ENCODE assay signal across 12 cellular contexts in genomic region chr3:183815565-183815943, GRCh38. TPM values are rescaled to one million over a fixed set of nuclear protein-coding genes. Genes with fewer than 3 reads are reported as not detected.
A peak's percentile ranks its signal among the peaks of the same experiment; 100 is the strongest.
DNase-seq lines count a peak whose midpoint lies in the region; ATAC-seq, FAIRE-seq and TF ChIP-seq lines count a peak whose summit lies in the region.
"Had no signal": no experiment of that assay in that cellular context is flagged by ENCODE, and none has a peak within 500 bp of the region (broad histone marks: within the 10 kb centered on the region; RNA-seq: fewer than 3 reads in every experiment).

No MANE protein-coding gene starts in this region.

- 89% methylated on average over 9 of the region's 9 CpGs; no CpG with 5 or more reads in 1 of the 2 experiments for WGBS in H1 (ENCODE audit: extremely low coverage in 1 of 2, insufficient coverage in 1 of 2, insufficient read length in 1 of 2, insufficient replicate concordance in 2 of 2, low coverage in 1 of 2, low lambda C conversion rate in 2 of 2, missing lambda C conversion rate in 1 of 2), 2 experiments

- peaks cover 19% of the 10 kb centered on the region for H3K4me1 Mint-ChIP-seq in CD4-positive, alpha-beta T cell (ENCODE audit: low read depth)

- no peaks in the 10 kb centered on the region for H3K23me2 ChIP-seq in H1 (ENCODE audit: low read depth, low read length)

- H3K9me2 ChIP-seq in OCI-LY7 (ENCODE audit: insufficient read depth, low read length), result no peaks in the 10 kb centered on the region

- TF ChIP-seq POLR2A in H1 (IDR thresholded peaks at IDR 0.05; ENCODE audit: control extremely low read depth in 1 of 2, low read depth in 2 of 2, low read length in 2 of 2), result peak in 1 of 2 experiments; percentile 36; a peak in 1 of 3 replicates

- CTCF ChIA-PET in CD4-positive, alpha-beta T cell (lab: Charles Lee), result interaction anchor here (1.4 kb wide), 1 partner anchor 69 kb away, joined by 3 read pairs; no protein-coding TSS in a partner anchor
- CTCF ChIA-PET in OCI-LY7 (lab: Charles Lee; ENCODE audit: unreplicated experiment), result interaction anchor here (0.6 kb wide), 1 partner anchor 361 kb away, joined by 3 read pairs; no protein-coding TSS in a partner anchor
- CTCF ChIA-PET in H1 (lab: Charles Lee; ENCODE audit: partially characterized antibody), result interaction anchor here (0.9 to 2.4 kb wide), 5 partner anchors 10 to 344 kb away, joined by 3 to 8 read pairs (median 4); no protein-coding TSS in a partner anchor

- H3K36me3 ChIP-seq in DND-41 (ENCODE audit: insufficient read depth, low read length), result peaks cover 41% of the 10 kb centered on the region
- peaks cover 22% of the 10 kb centered on the region for H3K36me3 ChIP-seq in OCI-LY7 (ENCODE audit: insufficient read depth, low read length)
- peaks cover 4 to 18% (median 10%) of the 10 kb centered on the region in 4 experiments for H3K36me3 ChIP-seq in H1 (ENCODE audit: control insufficient read depth in 2 of 4, insufficient read depth in 4 of 4, low read length in 3 of 4)
- H3K36me3 ChIP-seq in BE2C, result peaks cover 31% of the 10 kb centered on the region

- no peaks in the 10 kb centered on the region for H3K27me3 Mint-ChIP-seq in CD4-positive, alpha-beta T cell

- H2BK5ac ChIP-seq in H1 (ENCODE audit: low read depth, low read length), result peak overlapping the region; percentile 44; the same call in 1 of the 2 replicates

- H2BK12ac ChIP-seq in H1 (ENCODE audit: low read depth, low read length), result no peak overlapping the region

- H4K8ac ChIP-seq in H1 (ENCODE audit: extremely low read depth, insufficient read depth, low read length), result no peak overlapping the region; the same call in 1 of the 2 replicates

- no TSS peak for BruUV-seq in OCI-LY7 (replicated peaks; lab: Mats Ljungman, UMichigan)

- H3K9ac ChIP-seq in DND-41 (ENCODE audit: low read depth, low read length) (no peak overlapping the region), H1 (replicated peaks in 1 of 4; ENCODE audit: extremely low read depth in 1 of 4, low read depth in 3 of 4, low read length in 3 of 4) (no peak overlapping the region; a peak in 1 of 7 replicates)

- no peaks in the 10 kb centered on the region for H3K4me1 ChIP-seq in DND-41 (ENCODE audit: insufficient read depth, low read length)
- peaks cover 24% of the 10 kb centered on the region for H3K4me1 ChIP-seq in OCI-LY7 (ENCODE audit: insufficient read depth, low read length, poor library complexity, severe bottlenecking)
- H3K4me1 ChIP-seq in H1 (replicated peaks in 1 of 4; ENCODE audit: control insufficient read depth in 3 of 4, insufficient read depth in 4 of 4, low read length in 3 of 4), result no peaks in the 10 kb centered on the region; a peak in 2 of 7 replicates
- H3K4me1 ChIP-seq in BE2C, result no peaks in the 10 kb centered on the region
- H3K4me1 ChIP-seq: stomach had no signal

- no peak overlapping the region for H3K56ac ChIP-seq in H1 (replicated peaks; ENCODE audit: insufficient read length, low read depth, low read length)

- no peak overlapping the region for H3K4ac ChIP-seq in H1 (replicated peaks; ENCODE audit: insufficient read length, low read depth, low read length)

- H2AFZ ChIP-seq in DND-41 (ENCODE audit: low read depth, low read length), result no peak overlapping the region
- H2AFZ ChIP-seq in OCI-LY7 (ENCODE audit: low read length), result peak overlapping the region; percentile 1; the same call in 1 of the 2 replicates
- H2AFZ ChIP-seq in H1 (ENCODE audit: low read length), result no peak overlapping the region

- TF ChIP-seq CTCF in CD4-positive, alpha-beta T cell (IDR thresholded peaks at IDR 0.05), result no peak
- no peak for TF ChIP-seq CTCF in DND-41 (IDR thresholded peaks at IDR 0.05; ENCODE audit: borderline replicate concordance, extremely low read depth, low read length, poor library complexity, severe bottlenecking)
- TF ChIP-seq CTCF in OCI-LY7 (conservative IDR thresholded peaks at IDR 0.05; ENCODE audit: low read length), result no peak
- no peak for TF ChIP-seq CTCF in H1 (IDR thresholded peaks at IDR 0.05; ENCODE audit: control extremely low read depth in 1 of 3, insufficient read depth in 1 of 3, low read depth in 1 of 3, low read length in 3 of 3)
- TF ChIP-seq CTCF in BE2C (IDR thresholded peaks at IDR 0.05; ENCODE audit: low read depth, low read length), result no peak

- peak; percentile 77 for ATAC-seq in CD4-positive, alpha-beta T cell (ENCODE audit: poor library complexity)
- peak; percentile 22; the same call in 1 of the 3 replicates for ATAC-seq in DND-41 (ENCODE audit: insufficient read depth, low read depth)
- ATAC-seq: sciatic nerve had no signal

- no peak for DNase-seq in CD4-positive, alpha-beta T cell
- no peak for DNase-seq in DND-41
- peak; percentile 64 for DNase-seq in OCI-LY7 (ENCODE audit: low spot score)
- DNase-seq in H1 (ENCODE audit: low read depth in 1 of 2, low spot score in 2 of 2), result no peak
- DNase-seq in NK-92 treated with Interleukin-12 subunit alpha and Interleukin-12 subunit beta, amount 100 ng/mL, for 24 hours (lab: John Stamatoyannopoulos, UW), result no peak
- no peak for DNase-seq in BE2C
- no peak for DNase-seq in SIG-M5 treated with dmso at 0.1 percent for 504 hours (lab: John Stamatoyannopoulos, UW; ENCODE audit: unreplicated experiment)
- DNase-seq: MV-4-11, stomach had no signal

- no peak overlapping the region for H3K4me3 ChIP-seq in DND-41 (ENCODE audit: low read depth in 1 of 2, low read length in 2 of 2)
- peak overlapping the region; percentile 33 for H3K4me3 ChIP-seq in OCI-LY7 (ENCODE audit: low read depth, low read length, poor library complexity, severe bottlenecking)
- no peak overlapping the region for H3K4me3 ChIP-seq in H1 (ENCODE audit: extremely low read depth in 1 of 4, insufficient read depth in 2 of 4, low read depth in 3 of 4, low read length in 4 of 4)
- no peak overlapping the region for H3K4me3 ChIP-seq in BE2C (ENCODE audit: low read depth, low read length)
- H3K4me3 ChIP-seq: stomach had no signal

- POLR2A ChIA-PET in CD4-positive, alpha-beta T cell (lab: Charles Lee), result interaction anchor here (0.8 to 2.3 kb wide), 7 partner anchors 9 to 385 kb away, joined by 3 to 12 read pairs (median 5); partner anchors contain the start of genes KLHL24 and PARL
- POLR2A ChIA-PET in OCI-LY7 (lab: Charles Lee) (interaction anchor here (0.6 to 1.3 kb wide), 6 partner anchors 14 to 356 kb away, joined by 3 to 10 read pairs (median 4); no protein-coding TSS in a partner anchor), H1 (lab: Charles Lee; ENCODE audit: partially characterized antibody) (interaction anchor here (1.6 kb wide), 1 partner anchor 10 kb away, joined by 4 read pairs; the partner anchor contains the start of gene MAP6D1)

- no peaks in the 10 kb centered on the region for H3K9me3 ChIP-seq in CD4-positive, alpha-beta T cell (ENCODE audit: control insufficient read depth, low read length)
- H3K9me3 ChIP-seq in DND-41 (ENCODE audit: insufficient read depth, low read length, severe bottlenecking) (no peaks in the 10 kb centered on the region), OCI-LY7 (ENCODE audit: low read length) (no peaks in the 10 kb centered on the region), H1 (ENCODE audit: insufficient read depth in 2 of 2, low read depth in 1 of 2, low read length in 1 of 2) (no peaks in the 10 kb centered on the region), BE2C (no peaks in the 10 kb centered on the region)
- H3K9me3 ChIP-seq: stomach had no signal

- no peak for TF ChIP-seq EP300 in H1 (IDR thresholded peaks at IDR 0.05; ENCODE audit: borderline replicate concordance in 1 of 2, low read depth in 2 of 2, low read length in 2 of 2)

- H2BK120ac ChIP-seq in H1 (replicated peaks; ENCODE audit: low read depth, low read length), result no peak overlapping the region

- H3K27ac Mint-ChIP-seq in CD4-positive, alpha-beta T cell, result peak overlapping the region; percentile 90

- H3K4me3 Mint-ChIP-seq in CD4-positive, alpha-beta T cell, result peak overlapping the region; percentile 75

- FAIRE-seq in H1 (lab: Jason Lieb, UNC), result no peak

- no peak overlapping the region for H4K5ac ChIP-seq in H1 (ENCODE audit: insufficient read length, low read depth, low read length)

- H3K27me3 ChIP-seq in CD4-positive, alpha-beta T cell (ENCODE audit: control insufficient read depth, insufficient read depth, low read length), result no peaks in the 10 kb centered on the region
- H3K27me3 ChIP-seq in DND-41 (ENCODE audit: insufficient read depth, low read length, poor library complexity) (no peaks in the 10 kb centered on the region), H1 (replicated peaks in 1 of 4; ENCODE audit: control insufficient read depth in 3 of 4, extremely low read depth in 1 of 4, insufficient read depth in 3 of 4, low read length in 3 of 4) (no peaks in the 10 kb centered on the region), BE2C (no peaks in the 10 kb centered on the region)
- H3K27me3 ChIP-seq: stomach had no signal

- H4K91ac ChIP-seq in H1 (replicated peaks; ENCODE audit: insufficient read length, low read length), result no peak overlapping the region

- no peak overlapping the region for H2AK5ac ChIP-seq in H1 (ENCODE audit: low read depth, low read length)

- intact Hi-C loops in CD4-positive, alpha-beta T cell (cut with DNase I, micrococcal nuclease), result no loop called here
- intact Hi-C loops in OCI-LY7 (cut with micrococcal nuclease; ENCODE audit: unreplicated experiment), result loop anchor here (5.0 kb wide), 1 partner anchor 348 kb away; no protein-coding TSS in a partner anchor

- H3K14ac ChIP-seq in H1 (ENCODE audit: insufficient read length), result no peak overlapping the region

- no peak overlapping the region for H3K18ac ChIP-seq in H1 (ENCODE audit: extremely low read depth, low read length)

- H3K27ac ChIP-seq in CD4-positive, alpha-beta T cell (ENCODE audit: low read depth, low read length), result no peak overlapping the region
- no peak overlapping the region for H3K27ac ChIP-seq in DND-41 (ENCODE audit: low read length)
- H3K27ac ChIP-seq in OCI-LY7 (ENCODE audit: low read depth, low read length, poor library complexity, severe bottlenecking), result peak overlapping the region; percentile 71
- H3K27ac ChIP-seq in H1 (ENCODE audit: low read depth, low read length), result no peak overlapping the region
- H3K27ac ChIP-seq: stomach had no signal

- no peak overlapping the region for H2BK15ac ChIP-seq in H1 (ENCODE audit: low read length)

- H3K9me3 Mint-ChIP-seq in CD4-positive, alpha-beta T cell, result no peaks in the 10 kb centered on the region
- H3K9me3 Mint-ChIP-seq: neural crest cell had no signal

- H2BK20ac ChIP-seq in H1 (ENCODE audit: low read length), result no peak overlapping the region

- H3K79me2 ChIP-seq in DND-41 (ENCODE audit: insufficient read depth, low read length) (no peaks in the 10 kb centered on the region), OCI-LY7 (ENCODE audit: insufficient read depth, low read depth, low read length) (no peaks in the 10 kb centered on the region), H1 (ENCODE audit: control insufficient read depth in 1 of 2, insufficient read depth in 2 of 2, low read length in 2 of 2) (no peaks in the 10 kb centered on the region)

- H3K79me1 ChIP-seq in H1 (ENCODE audit: low read depth, low read length), result no peaks in the 10 kb centered on the region

- H4K20me1 ChIP-seq in DND-41 (ENCODE audit: insufficient read depth, low read length) (no peaks in the 10 kb centered on the region), OCI-LY7 (ENCODE audit: insufficient read depth, low read length) (no peaks in the 10 kb centered on the region), H1 (replicated peaks in 1 of 2; ENCODE audit: control insufficient read depth in 1 of 2, insufficient read depth in 2 of 2, low read length in 2 of 2) (peaks cover 0 to 3% of the 10 kb centered on the region in 2 experiments)

- no peak for TF ChIP-seq RAD21 in H1 (IDR thresholded peaks at IDR 0.05 in 1 of 2, conservative IDR thresholded peaks at IDR 0.05 in 1 of 2; ENCODE audit: low read depth in 2 of 2, low read length in 2 of 2)

- H3K23ac ChIP-seq in H1 (ENCODE audit: insufficient read length), result no peak overlapping the region

- H3K4me2 ChIP-seq in DND-41 (ENCODE audit: insufficient read depth, low read length), result no peak overlapping the region
- H3K4me2 ChIP-seq in OCI-LY7 (ENCODE audit: low read length), result peak overlapping the region; percentile 61
- H3K4me2 ChIP-seq in H1 (ENCODE audit: insufficient read depth in 1 of 2, low read depth in 2 of 2, low read length in 2 of 2), result no peak overlapping the region

- H3K36me3 Mint-ChIP-seq in CD4-positive, alpha-beta T cell (ENCODE audit: low read depth), result peaks cover 34% of the 10 kb centered on the region

RNA-seq across cellular contexts. Expression of gene MAP6D1, which starts 9.8 kb away (rescaled TPM):
- total RNA-seq in CD4-positive, alpha-beta T cell, result 1 to 10 TPM; 1.1 to 1.6 TPM
- total RNA-seq in OCI-LY7 (2014; rRNA removed; shearing (Covaris generic)), result 0.88 and 1.5 TPM in 2 replicates
- 1.1 TPM in 2 replicates for total RNA-seq in OCI-LY7 (2022)
- total RNA-seq in H1 (2021; fragmentation: NEBNext Ultra II Directional; extraction: Animal tissue kit (Norgen Biotek cat#: 25700)), result 4.1 and 5.2 TPM in 2 replicates
- 4.8 and 5.4 TPM in 2 replicates for polyA plus RNA-seq in H1 (2011; rRNA removed)
- polyA plus RNA-seq in H1 (2011; cell fraction: cytosol; rRNA removed), result 3.7 TPM
- polyA plus RNA-seq in H1 (2011; cell fraction: nucleus; rRNA removed), result 3.7 TPM
- polyA plus RNA-seq in H1 (2012, experiment 1 of 2), result 1.2 to 2.5 TPM (median 2.0 TPM) in 4 replicates
- polyA plus RNA-seq in H1 (2012, experiment 2 of 2), result 4.9 TPM
- 3.4 TPM for polyA plus RNA-seq in H1 (2013, experiment 1 of 2)
- polyA plus RNA-seq in H1 (2013, experiment 2 of 2), result 3.8 TPM
- 0.37 and 0.95 TPM in 2 replicates for polyA minus RNA-seq in H1 (2011; rRNA and poly(A)+ RNA removed)
- 1.4 TPM for polyA minus RNA-seq in H1 (2011; cell fraction: cytosol; rRNA and poly(A)+ RNA removed)
- 1.5 TPM for polyA minus RNA-seq in H1 (2011; cell fraction: nucleus; rRNA and poly(A)+ RNA removed)
- 1.9 TPM for polyA plus RNA-seq in BE2C (2012; ENCODE audit: insufficient read depth, insufficient read length, low read depth)
- polyA plus RNA-seq: aorta had no signal
